ENCODE assay signal across 1 cellular context in the genomic region with DNA sequence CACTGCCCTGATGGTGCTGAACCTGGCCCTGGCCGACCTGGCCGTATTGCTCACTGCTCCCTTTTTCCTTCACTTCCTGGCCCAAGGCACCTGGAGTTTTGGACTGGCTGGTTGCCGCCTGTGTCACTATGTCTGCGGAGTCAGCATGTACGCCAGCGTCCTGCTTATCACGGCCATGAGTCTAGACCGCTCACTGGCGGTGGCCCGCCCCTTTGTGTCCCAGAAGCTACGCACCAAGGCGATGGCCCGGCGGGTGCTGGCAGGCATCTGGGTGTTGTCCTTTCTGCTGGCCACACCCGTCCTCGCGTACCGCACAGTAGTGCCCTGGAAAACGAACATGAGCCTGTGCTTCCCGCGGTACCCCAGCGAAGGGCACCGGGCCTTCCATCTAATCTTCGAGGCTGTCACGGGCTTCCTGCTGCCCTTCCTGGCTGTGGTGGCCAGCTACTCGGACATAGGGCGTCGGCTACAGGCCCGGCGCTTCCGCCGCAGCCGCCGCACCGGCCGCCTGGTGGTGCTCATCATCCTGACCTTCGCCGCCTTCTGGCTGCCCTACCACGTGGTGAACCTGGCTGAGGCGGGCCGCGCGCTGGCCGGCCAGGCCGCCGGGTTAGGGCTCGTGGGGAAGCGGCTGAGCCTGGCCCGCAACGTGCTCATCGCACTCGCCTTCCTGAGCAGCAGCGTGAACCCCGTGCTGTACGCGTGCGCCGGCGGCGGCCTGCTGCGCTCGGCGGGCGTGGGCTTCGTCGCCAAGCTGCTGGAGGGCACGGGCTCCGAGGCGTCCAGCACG.
TF ChIP-seq lines count a peak whose summit lies in the region.

No MANE protein-coding gene starts in this region.

TF ChIP-seq in GM12891, 5 proteins besides CTCF, POLR2A, EP300 and RAD21:
- TF ChIP-seq PAX5 (IDR thresholded peaks at IDR 0.05; ENCODE audit: insufficient read depth, low read length, severe bottlenecking): no peak
- TF ChIP-seq TAF1 (IDR thresholded peaks at IDR 0.05; ENCODE audit: low read depth, low read length): no peak
- TF ChIP-seq POU2F2 (IDR thresholded peaks at IDR 0.05; ENCODE audit: low read depth, low read length): no peak
- no peak for TF ChIP-seq SPI1 (IDR thresholded peaks at IDR 0.05; ENCODE audit: low read depth, low read length)
- TF ChIP-seq POLR2AphosphoS5 (IDR thresholded peaks at IDR 0.05; ENCODE audit: low read depth, low read length): no peak
